In the genomic region with DNA sequence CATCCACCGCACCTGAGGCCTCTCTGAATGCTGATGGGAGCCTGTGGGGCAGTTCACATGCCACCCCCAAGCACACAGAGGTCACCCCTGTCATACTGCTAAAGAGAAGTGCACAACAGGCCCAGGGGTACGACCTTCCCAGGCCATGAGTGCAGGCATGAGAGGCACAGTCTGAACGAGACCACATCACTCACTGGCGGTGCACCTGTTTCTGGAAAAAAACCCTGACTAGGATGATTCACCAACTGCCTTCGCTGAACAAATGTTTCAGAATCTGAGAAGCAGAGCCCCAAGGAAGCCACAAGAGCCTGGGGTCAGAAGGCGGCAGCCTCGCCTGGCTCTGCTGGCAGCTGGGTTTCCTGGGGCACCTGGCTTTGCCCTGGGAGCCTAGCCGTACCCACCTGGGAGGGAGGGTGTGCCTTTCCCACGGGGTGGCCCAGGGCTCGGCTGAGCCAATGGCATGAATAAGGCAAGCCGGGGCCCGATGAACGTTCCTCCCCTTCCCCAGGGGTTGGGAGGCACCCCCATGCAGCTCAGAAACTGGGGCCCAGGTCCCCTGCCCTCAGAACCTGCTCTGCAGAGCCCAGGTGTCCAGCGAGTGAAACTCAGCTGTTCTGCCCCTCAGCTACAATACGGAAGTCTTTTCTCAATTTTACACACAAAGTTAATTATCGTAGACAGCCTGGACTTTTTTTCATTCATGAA, we compare ENCODE assay signal across 8 cellular contexts.
DNase-seq lines count a peak whose midpoint lies in the region; ATAC-seq and TF ChIP-seq lines count a peak whose summit lies in the region.

No MANE protein-coding gene starts in this region.

- peak overlapping the region; percentile 90 for H3K4me2 ChIP-seq in MM.1S (ENCODE audit: low read depth, low read length)

- DNase-seq in MM.1S = peak; percentile 94
- peak; percentile 32 to 58 for DNase-seq in activated T-helper 1 cell treated with anti-CD3 and anti-CD28 coated beads, Interleukin-2, amount 50 U/mL, for 16 hours (ENCODE audit: low read depth in 1 of 2, low spot score in 1 of 2)
- peak; percentile 43 for DNase-seq in left lobe of liver (ENCODE audit: low spot score)
- peak; percentile 33 for DNase-seq in stimulated activated CD8-positive, alpha-beta memory T cell treated with anti-CD3 and anti-CD28 coated beads, Interleukin-7, amount 100 ng/mL, for 24 hours (ENCODE audit: low read depth)
- DNase-seq in pons (ENCODE audit: low spot score) = no peak
- no peak for DNase-seq in NOMO-1 (lab: John Stamatoyannopoulos, UW; ENCODE audit: unreplicated experiment in 2 of 2)

- H2AFZ ChIP-seq in MM.1S (ENCODE audit: low read length) = 0 out of 2 replicates have a peak overlapping the region, but pooled peaks have one; percentile 19

- TF ChIP-seq CTCF in MM.1S (IDR thresholded peaks at IDR 0.05; ENCODE audit: low read length) = no peak

- no peaks in the 10 kb centered on the region for H3K27me3 ChIP-seq in MM.1S (replicated peaks; ENCODE audit: insufficient read depth, low read length)

- no peaks in the 10 kb centered on the region for H3K9me2 ChIP-seq in MM.1S (replicated peaks; ENCODE audit: insufficient read depth, low read length)

- no peaks in the 10 kb centered on the region for H4K20me1 ChIP-seq in MM.1S (ENCODE audit: insufficient read depth, low read length)

- peaks cover 33% of the 10 kb centered on the region for H3K4me1 ChIP-seq in MM.1S (ENCODE audit: low read length)

- H3K27ac ChIP-seq in MM.1S (ENCODE audit: low read length) = peak overlapping the region; percentile 98

- ATAC-seq in GM19463 (IDR thresholded peaks at IDR 0.05; ENCODE audit: unreplicated experiment) = peak; percentile 83
- no peak for ATAC-seq in left lobe of liver
- ATAC-seq in GM18858 (IDR thresholded peaks at IDR 0.05; ENCODE audit: unreplicated experiment) = no peak

- peaks cover 34% of the 10 kb centered on the region for H3F3A ChIP-seq in MM.1S (ENCODE audit: insufficient read depth, low read length)

- peak overlapping the region; percentile 43 for H3K4me3 ChIP-seq in MM.1S (ENCODE audit: low read length)

- no peaks in the 10 kb centered on the region for H3K9me3 ChIP-seq in MM.1S (replicated peaks; ENCODE audit: insufficient read depth, low read length)

- H3K9ac ChIP-seq in MM.1S (ENCODE audit: low read length) = peak overlapping the region; percentile 64

- peaks cover 84% of the 10 kb centered on the region for H3K79me2 ChIP-seq in MM.1S (ENCODE audit: low read length)

- H3K36me3 ChIP-seq in MM.1S (replicated peaks; ENCODE audit: insufficient read depth, low read length) = no peaks in the 10 kb centered on the region

Comparison
In these comparisons a context has a peak if more than half of its experiments do, and no peak if none do; other contexts are left out.
1. DNase-seq: peak in MM.1S (single experiment), activated T-helper 1 cell treated with anti-CD3 and anti-CD28 coated beads, Interleukin-2, amount 50 U/mL, for 16 hours (2 of 2), left lobe of liver (single experiment) and stimulated activated CD8-positive, alpha-beta memory T cell treated with anti-CD3 and anti-CD28 coated beads, Interleukin-7, amount 100 ng/mL, for 24 hours (single experiment); none in pons (single experiment) and NOMO-1 (0 of 2).